Comparison of ENCODE assay signal across 20 cellular contexts in genomic region chr10:35735412-35735811, GRCh38.
DNase-seq lines count a peak whose midpoint lies in the region; ATAC-seq, FAIRE-seq and TF ChIP-seq lines count a peak whose summit lies in the region.
"Had no signal": no experiment of that assay in that cellular context is flagged by ENCODE, and none has a peak within 500 bp of the region (broad histone marks: within the 10 kb centered on the region; RNA-seq: fewer than 3 reads in every experiment).

No MANE protein-coding gene starts in this region.

- intact Hi-C loops in K562 (cut with micrococcal nuclease) = no loop called here

- H3K4me1 ChIP-seq in ACC112 (ENCODE audit: control insufficient read depth, insufficient read depth, low read length, unreplicated experiment) (no peaks in the 10 kb centered on the region), K562 (replicated peaks in 1 of 2; ENCODE audit: control insufficient read depth in 2 of 2, insufficient read depth in 2 of 2, low read length in 2 of 2) (no peaks in the 10 kb centered on the region)
- H3K4me1 ChIP-seq in CD8-positive, alpha-beta memory T cell (ENCODE audit: insufficient read depth, low read length) = no peaks in the 10 kb centered on the region
- H3K4me1 ChIP-seq: SJCRH30, upper lobe of left lung had no signal

- H3K9ac ChIP-seq in K562 (ENCODE audit: insufficient read depth in 1 of 2, low read depth in 2 of 2, low read length in 2 of 2) = no peak overlapping the region
- H3K9ac ChIP-seq: KMS-11 had no signal

- BruUV-seq in K562 (replicated peaks; lab: Mats Ljungman, UMichigan) = no TSS peak

- no peak for TF ChIP-seq EP300 in K562 (IDR thresholded peaks at IDR 0.05; ENCODE audit: low read length)

- H3K9me3 ChIP-seq in K562 (replicated peaks; ENCODE audit: control insufficient read depth, insufficient read depth, low read depth, low read length) = no peaks in the 10 kb centered on the region
- H3K9me3 ChIP-seq in CD8-positive, alpha-beta memory T cell (ENCODE audit: low read length) = no peaks in the 10 kb centered on the region
- H3K9me3 ChIP-seq: SJCRH30, upper lobe of left lung had no signal

- H3K79me2 ChIP-seq in ACC112 (ENCODE audit: control insufficient read depth, insufficient read depth, low read length, unreplicated experiment) (no peaks in the 10 kb centered on the region), K562 (ENCODE audit: control insufficient read depth, insufficient read depth, low read length) (no peaks in the 10 kb centered on the region)

- no peaks in the 10 kb centered on the region for H3K4me1 Mint-ChIP-seq in CD8-positive, alpha-beta memory T cell
- H3K4me1 Mint-ChIP-seq: stimulated activated naive B cell treated with anti-CD40 and anti-IgM and Interleukin-4, amounts not matched to agents 10 μg/mL and 1 μg/mL and 100 μg/mL, for 72 hours had no signal

- no peak for TF ChIP-seq CTCF in K562 (IDR thresholded peaks at IDR 0.05 in 2 of 3, conservative IDR thresholded peaks at IDR 0.05 in 1 of 3; ENCODE audit: insufficient read depth in 2 of 3, low read depth in 1 of 3, low read length in 3 of 3)
- TF ChIP-seq CTCF in fibroblast of the aortic adventitia (IDR thresholded peaks at IDR 0.05; ENCODE audit: insufficient read depth, low read length) = no peak

- no peak for FAIRE-seq in K562 (lab: Jason Lieb, UNC)
- FAIRE-seq: A204.1 had no signal

- DNase-seq in HCEC 1CT (peak; percentile 81), K562 (ENCODE audit: extremely low read depth in 1 of 4, low spot score in 3 of 4) (no peak), fibroblast of the aortic adventitia (ENCODE audit: low read depth) (peak; percentile 77), DMS114 treated with DMSO at 0.1 percent for 48 hours (lab: John Stamatoyannopoulos, UW; ENCODE audit: unreplicated experiment) (no peak), NK-92 (lab: John Stamatoyannopoulos, UW; ENCODE audit: unreplicated experiment) (no peak)
- DNase-seq in CD8-positive, alpha-beta memory T cell = no peak
- DNase-seq: activated naive CD4-positive, alpha-beta T cell treated with anti-CD3 and anti-CD28 coated beads for 36 hours; caudate nucleus; NCI-H1436 treated with DMSO at 0.1 percent for 48 hours; NCI-H345; SJCRH30; stimulated activated naive B cell treated with anti-CD40 and anti-IgM and Interleukin-4, amounts not matched to agents 10 μg/mL and 1 μg/mL and 100 μg/mL, for 72 hours; T1000; upper lobe of left lung had no signal

- no peaks in the 10 kb centered on the region for H3K36me3 Mint-ChIP-seq in CD8-positive, alpha-beta memory T cell
- H3K36me3 Mint-ChIP-seq: stimulated activated naive B cell treated with anti-CD40 and anti-IgM and Interleukin-4, amounts not matched to agents 10 μg/mL and 1 μg/mL and 100 μg/mL, for 72 hours had no signal

- no peak for TF ChIP-seq POLR2A in K562 (conservative IDR thresholded peaks at IDR 0.05)

- H4K20me1 ChIP-seq in K562 (replicated peaks; ENCODE audit: control insufficient read depth, insufficient read depth, low read length) = no peaks in the 10 kb centered on the region

- in situ Hi-C loops in K562 (cut with MboI) = no loop called here

- H3K4me3 ChIP-seq in ACC112 (ENCODE audit: low read depth, low read length) (no peak overlapping the region), K562 (no peak overlapping the region), fibroblast of the aortic adventitia (ENCODE audit: low read depth, low read length) (no peak overlapping the region)
- H3K4me3 ChIP-seq in CD8-positive, alpha-beta memory T cell (ENCODE audit: low read length) = no peak overlapping the region
- H3K4me3 ChIP-seq: SJCRH30, skin epidermis, upper lobe of left lung had no signal

- peaks cover 0 to 6% (median 5%) of the 10 kb centered on the region in 5 donors for H3K9me3 Mint-ChIP-seq in CD8-positive, alpha-beta memory T cell

- no peak overlapping the region for H3K4me3 Mint-ChIP-seq in CD8-positive, alpha-beta memory T cell
- H3K4me3 Mint-ChIP-seq: activated naive CD4-positive, alpha-beta T cell treated with anti-CD3 and anti-CD28 coated beads for 36 hours; stimulated activated naive B cell treated with anti-CD40 and anti-IgM and Interleukin-4, amounts not matched to agents 10 μg/mL and 1 μg/mL and 100 μg/mL, for 72 hours had no signal

- no peaks in the 10 kb centered on the region for H3K9me1 ChIP-seq in K562 (ENCODE audit: control insufficient read depth, insufficient read depth, low read length)

- H3K36me3 ChIP-seq in ACC112 (ENCODE audit: insufficient read depth, low read length) (no peaks in the 10 kb centered on the region), K562 (ENCODE audit: control insufficient read depth, insufficient read depth, low read length) (no peaks in the 10 kb centered on the region; the same call in 2 of the 3 replicates)
- H3K36me3 ChIP-seq in CD8-positive, alpha-beta memory T cell (ENCODE audit: insufficient read depth, low read length) = no peaks in the 10 kb centered on the region
- H3K36me3 ChIP-seq: SJCRH30, upper lobe of left lung had no signal

- H3K27me3 ChIP-seq in ACC112 (ENCODE audit: insufficient read depth, low read length) (peaks cover 4% of the 10 kb centered on the region; the same call in 1 of the 2 replicates), K562 (ENCODE audit: control insufficient read depth in 2 of 2, insufficient read depth in 2 of 2, low read length in 2 of 2) (no peaks in the 10 kb centered on the region)
- H3K27me3 ChIP-seq in CD8-positive, alpha-beta memory T cell (ENCODE audit: insufficient read depth, low read length, poor library complexity, severe bottlenecking) = no peaks in the 10 kb centered on the region
- H3K27me3 ChIP-seq: SJCRH30, upper lobe of left lung had no signal

- POLR2A ChIA-PET in K562 (lab: Yijun Ruan, JAX) = no interaction called here
- POLR2A ChIA-PET in CD8-positive, alpha-beta memory T cell (lab: Charles Lee) = no interaction called here

- H2AFZ ChIP-seq in ACC112 (ENCODE audit: low read length, unreplicated experiment) (peak overlapping the region; percentile 37), K562 (ENCODE audit: low read depth, low read length) (no peak overlapping the region)

- peaks cover 0 to 3% of the 10 kb centered on the region in 2 donors for H3K27me3 Mint-ChIP-seq in CD8-positive, alpha-beta memory T cell

- no peak overlapping the region for H3K4me2 ChIP-seq in K562 (ENCODE audit: insufficient read depth, low read length)
- H3K4me2 ChIP-seq: KMS-11 had no signal

- CTCF ChIA-PET in K562 (lab: Yijun Ruan, JAX; ENCODE audit: low intra/inter-chr PET ratio) = no interaction called here
- CTCF ChIA-PET in CD8-positive, alpha-beta memory T cell (lab: Charles Lee) = no interaction called here

- ATAC-seq in K562 (no peak), HG02588 (IDR thresholded peaks at IDR 0.05; ENCODE audit: unreplicated experiment) (no peak)
- ATAC-seq: stimulated activated naive B cell treated with anti-CD40 and anti-IgM and Interleukin-4, amounts not matched to agents 10 μg/mL and 1 μg/mL and 100 μg/mL, for 72 hours had no signal

- no peak overlapping the region for H3K27ac Mint-ChIP-seq in CD8-positive, alpha-beta memory T cell
- H3K27ac Mint-ChIP-seq: activated naive CD4-positive, alpha-beta T cell treated with anti-CD3 and anti-CD28 coated beads for 36 hours; stimulated activated naive B cell treated with anti-CD40 and anti-IgM and Interleukin-4, amounts not matched to agents 10 μg/mL and 1 μg/mL and 100 μg/mL, for 72 hours had no signal

- no peak overlapping the region for H3K27ac ChIP-seq in ACC112 (ENCODE audit: low read depth, low read length)
- no peak overlapping the region for H3K27ac ChIP-seq in K562 (ENCODE audit: extremely low read depth, low read depth, low read length)
- H3K27ac ChIP-seq in CD8-positive, alpha-beta memory T cell (ENCODE audit: low read depth, low read length) = no peak overlapping the region
- H3K27ac ChIP-seq: HL-60, KMS-11, SJCRH30, skin epidermis, upper lobe of left lung had no signal

- 0% methylated on average over 5 of the region's 5 CpGs for WGBS in K562 (ENCODE audit: insufficient coverage, low coverage, missing lambda C conversion rate)

- TF ChIP-seq RAD21 in K562 (CRISPR knock-in tag; conservative IDR thresholded peaks at IDR 0.05 in 1 of 2, IDR thresholded peaks at IDR 0.05 in 1 of 2) = no peak

TF ChIP-seq in K562, 482 proteins besides CTCF, POLR2A, EP300 and RAD21:
- TF ChIP-seq NRF1 (conservative IDR thresholded peaks at IDR 0.05 in 1 of 2, IDR thresholded peaks at IDR 0.05 in 1 of 2) = peak; percentile 19 to 33; a peak in 2 of 4 replicates
- TF ChIP-seq ZNF263 (CRISPR knock-in tag; IDR thresholded peaks at IDR 0.05; ENCODE audit: borderline replicate concordance) = no peak

Comparison
In these comparisons a context has a peak if more than half of its experiments do, and no peak if none do; other contexts are left out.
1. DNase-seq: peak in HCEC 1CT (single experiment) and fibroblast of the aortic adventitia (single experiment); none in K562 (0 of 4), CD8-positive, alpha-beta memory T cell (0 of 5), DMS114 treated with DMSO at 0.1 percent for 48 hours (single experiment) and NK-92 (single experiment).